Comparison of ENCODE assay signal across 9 cellular contexts in the genomic region with DNA sequence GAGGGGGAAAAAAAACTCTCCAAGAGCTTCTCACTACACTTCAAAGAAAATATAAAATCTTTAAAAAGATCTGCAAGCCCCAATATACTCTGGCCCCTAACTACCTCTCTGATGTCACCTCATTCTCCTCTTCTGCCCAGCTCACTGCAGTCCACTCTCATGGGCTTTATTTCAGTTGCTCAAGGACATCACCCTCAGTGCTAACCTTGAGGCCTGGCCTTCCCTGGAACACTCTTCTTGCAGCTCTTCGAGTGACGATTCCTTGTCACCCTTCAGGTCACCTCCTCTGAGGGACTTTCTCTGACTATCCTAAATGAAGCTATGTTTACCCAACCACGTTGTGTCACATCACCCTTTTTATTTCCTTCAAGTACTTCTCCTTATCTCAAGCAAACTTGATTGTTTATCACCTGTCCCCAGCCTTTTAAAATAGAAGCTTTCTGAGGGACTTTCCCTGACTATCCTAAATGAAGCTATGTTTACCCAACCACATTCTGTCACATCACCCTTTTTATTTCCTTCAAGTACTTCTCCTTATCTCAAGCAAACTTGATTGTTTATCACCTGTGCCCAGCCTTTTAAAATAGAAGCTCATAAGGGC. TPM values are rescaled to one million over a fixed set of nuclear protein-coding genes. Genes with fewer than 3 reads are reported as not detected.
A peak's percentile ranks its signal among the peaks of the same experiment; 100 is the strongest.
DNase-seq lines count a peak whose midpoint lies in the region; ATAC-seq, FAIRE-seq and TF ChIP-seq lines count a peak whose summit lies in the region.
"Had no signal": no experiment of that assay in that cellular context is flagged by ENCODE, and none has a peak within 500 bp of the region (broad histone marks: within the 10 kb centered on the region; RNA-seq: fewer than 3 reads in every experiment).

No MANE protein-coding gene starts in this region.

- BruUV-seq in GM12878 (replicated peaks; lab: Mats Ljungman, UMichigan), result no TSS peak

- TF ChIP-seq POLR2A in GM12878 (IDR thresholded peaks at IDR 0.05; ENCODE audit: low read depth, low read length), result 0 out of 2 replicates have a peak, but pooled peaks have one; percentile 37

- CTCF ChIA-PET in GM12878 (lab: Yijun Ruan, JAX) (interaction anchor here (0.6 to 8.6 kb wide), 45 partner anchors 8 to 1211 kb away, joined by 3 to 154 read pairs (median 5); no protein-coding TSS in a partner anchor), SK-N-SH (lab: Yijun Ruan, JAX) (interaction anchor here (0.6 to 8.6 kb wide), 38 partner anchors 8 to 1348 kb away, joined by 3 to 127 read pairs (median 3); partner anchors contain the start of gene RTTN)

- RAD21 ChIA-PET in GM12878 (lab: Charles Lee; ENCODE audit: unreplicated experiment), result interaction anchor here (0.5 to 2.7 kb wide), 27 partner anchors 11 to 1327 kb away, joined by 3 to 35 read pairs (median 3); partner anchors contain the start of gene RTTN

- TF ChIP-seq EP300 in GM12878 (IDR thresholded peaks at IDR 0.05; ENCODE audit: borderline replicate concordance in 1 of 2, control insufficient read depth in 1 of 2, low read depth in 2 of 2, low read length in 2 of 2) (no peak), SK-N-SH (IDR thresholded peaks at IDR 0.05; ENCODE audit: borderline replicate concordance in 1 of 2, low read depth in 1 of 2, low read length in 1 of 2) (no peak)

- H3K9ac ChIP-seq in GM12878 (ENCODE audit: control insufficient read depth, insufficient read depth, low read length) (peak overlapping the region; percentile 59; the same call in 1 of the 2 replicates), SK-N-SH (no peak overlapping the region), GM23248 (no peak overlapping the region)

- ATAC-seq in GM18517 (IDR thresholded peaks at IDR 0.05; ENCODE audit: unreplicated experiment) (peak; percentile 54), GM21390 (IDR thresholded peaks at IDR 0.05; ENCODE audit: unreplicated experiment) (peak; percentile 38), HG03103 (IDR thresholded peaks at IDR 0.05; ENCODE audit: low read depth, unreplicated experiment) (peak; percentile 37), GM12878 (peak; percentile 71)

- no peak for TF ChIP-seq CTCF in GM12878 (IDR thresholded peaks at IDR 0.05 in 2 of 3, conservative IDR thresholded peaks at IDR 0.05 in 1 of 3; ENCODE audit: control insufficient read depth in 2 of 3, extremely low read depth in 1 of 3, insufficient read depth in 1 of 3, low read depth in 3 of 3, low read length in 3 of 3)
- no peak for TF ChIP-seq CTCF in SK-N-SH (IDR thresholded peaks at IDR 0.05)

- 0 out of 2 replicates have a peak overlapping the region, but pooled peaks have one; percentile 13 for H3K4me3 ChIP-seq in GM12878
- no peak overlapping the region for H3K4me3 ChIP-seq in SK-N-SH (ENCODE audit: low read depth in 2 of 2, low read length in 1 of 2)
- H3K4me3 ChIP-seq in GM23248, result no peak overlapping the region
- H3K4me3 ChIP-seq: gastrocnemius medialis had no signal

- H3K79me2 ChIP-seq in GM12878 (ENCODE audit: control insufficient read depth, insufficient read depth, low read length) (peaks cover 9% of the 10 kb centered on the region), SK-N-SH (ENCODE audit: insufficient read depth) (no peaks in the 10 kb centered on the region), GM23248 (ENCODE audit: insufficient read depth) (0 out of 2 replicates have a peak, but pooled peaks cover 8% of the 10 kb centered on the region)

- H4K20me1 ChIP-seq in GM12878 (ENCODE audit: control insufficient read depth, insufficient read depth) (no peaks in the 10 kb centered on the region), SK-N-SH (ENCODE audit: insufficient read depth) (no peaks in the 10 kb centered on the region), GM23248 (ENCODE audit: insufficient read depth) (no peaks in the 10 kb centered on the region)

- DNase-seq in GM12878 (ENCODE audit: low read depth, low spot score) (peak; percentile 62), ecto neural progenitor cell (ENCODE audit: low spot score) (no peak), SK-N-SH (no peak), GM23248 (no peak), NCI-H1417 (lab: John Stamatoyannopoulos, UW) (no peak)
- DNase-seq: gastrocnemius medialis had no signal

- POLR2A ChIA-PET in GM12878 (lab: Charles Lee) (interaction anchor here (1.0 to 2.4 kb wide), 3 partner anchors 10 to 25 kb away, joined by 3 to 9 read pairs (median 4); partner anchors contain the start of gene RTTN), SK-N-SH (lab: Yijun Ruan, JAX) (no interaction called here)

- in situ Hi-C loops in GM12878 (cut with MboI), result loop anchor here (5.0 kb wide), 1 partner anchor 237 kb away; no protein-coding TSS in a partner anchor
- in situ Hi-C loops in GM23248 (cut with MboI), result loop anchor here (5.0 kb wide), 1 partner anchor 242 kb away; no protein-coding TSS in a partner anchor

- intact Hi-C loops in GM12878 (cut with micrococcal nuclease; ENCODE audit: unreplicated experiment), result loop anchor here (5.0 kb wide), 1 partner anchor 257 kb away; no protein-coding TSS in a partner anchor

- H3K27me3 ChIP-seq in GM12878 (replicated peaks in 1 of 2; ENCODE audit: control insufficient read depth in 2 of 2, insufficient read depth in 2 of 2, low read length in 1 of 2) (no peaks in the 10 kb centered on the region), SK-N-SH (ENCODE audit: insufficient read depth) (no peaks in the 10 kb centered on the region), GM23248 (replicated peaks; ENCODE audit: insufficient read depth) (no peaks in the 10 kb centered on the region)
- H3K27me3 ChIP-seq: gastrocnemius medialis had no signal

- H3K9me3 ChIP-seq in GM12878 (replicated peaks; ENCODE audit: control insufficient read depth, insufficient read depth, low read length), result no peaks in the 10 kb centered on the region; the same call in 2 of the 3 replicates
- H3K9me3 ChIP-seq in SK-N-SH, result no peaks in the 10 kb centered on the region
- no peaks in the 10 kb centered on the region for H3K9me3 ChIP-seq in GM23248 (ENCODE audit: low read depth)
- H3K9me3 ChIP-seq: gastrocnemius medialis had no signal

- H2AFZ ChIP-seq in GM12878 (ENCODE audit: control insufficient read depth, low read depth, low read length) (peak overlapping the region; percentile 33), SK-N-SH (ENCODE audit: low read depth) (no peak overlapping the region), GM23248 (no peak overlapping the region)

- peaks cover 30% of the 10 kb centered on the region for H3K4me1 ChIP-seq in GM12878 (ENCODE audit: control insufficient read depth, insufficient read depth, low read length)
- no peaks in the 10 kb centered on the region for H3K4me1 ChIP-seq in SK-N-SH (ENCODE audit: control insufficient read depth in 1 of 2, insufficient read depth in 2 of 2, low read depth in 1 of 2, low read length in 1 of 2)
- peaks cover 3% of the 10 kb centered on the region; the same call in 1 of the 2 replicates for H3K4me1 ChIP-seq in GM23248 (ENCODE audit: insufficient read depth)
- H3K4me1 ChIP-seq: gastrocnemius medialis had no signal

- H3K27ac ChIP-seq in GM12878 (ENCODE audit: control insufficient read depth, insufficient read depth) (peak overlapping the region; percentile 95), SK-N-SH (ENCODE audit: low read depth in 2 of 2, low read length in 1 of 2) (no peak overlapping the region), GM23248 (no peak overlapping the region)
- H3K27ac ChIP-seq: gastrocnemius medialis had no signal

- WGBS in GM12878 (ENCODE audit: insufficient coverage, insufficient replicate concordance, low lambda C conversion rate, missing lambda C conversion rate), result 2% methylated on average over 3 of the region's 3 CpGs
- 76% methylated on average over 3 of the region's 3 CpGs for WGBS in SK-N-SH (ENCODE audit: low lambda C conversion rate)
- 76 to 86% methylated on average over 3 of the region's 3 CpGs for WGBS in GM23248 (ENCODE audit: low coverage in 1 of 2, low lambda C conversion rate in 2 of 2, missing lambda C conversion rate in 2 of 2), 2 experiments

- TF ChIP-seq RAD21 in GM12878 (IDR thresholded peaks at IDR 0.05; ENCODE audit: insufficient read depth, low read depth, low read length), result no peak
- TF ChIP-seq RAD21 in SK-N-SH (IDR thresholded peaks at IDR 0.05; ENCODE audit: low read length), result no peak

- H3F3A ChIP-seq in SK-N-SH (replicated peaks; ENCODE audit: insufficient read depth) (peaks cover 4% of the 10 kb centered on the region), GM23248 (ENCODE audit: insufficient read depth) (peaks cover 8% of the 10 kb centered on the region; the same call in 1 of the 2 replicates)

- H3K9me2 ChIP-seq in SK-N-SH (no peaks in the 10 kb centered on the region), GM23248 (ENCODE audit: insufficient read depth) (no peaks in the 10 kb centered on the region)

- SMC1A ChIA-PET in GM12878 (lab: Charles Lee; ENCODE audit: uncharacterized antibody, unreplicated experiment), result interaction anchor here (0.6 to 4.2 kb wide), 26 partner anchors 10 to 297 kb away, joined by 3 to 61 read pairs (median 4); partner anchors contain the start of gene RTTN

- peak; percentile 96 for FAIRE-seq in GM12878 (lab: Jason Lieb, UNC)

- H3K36me3 ChIP-seq in GM12878 (ENCODE audit: control insufficient read depth in 2 of 2, insufficient read depth in 2 of 2, low read length in 1 of 2) (peaks cover 0 to 17% of the 10 kb centered on the region in 2 experiments; a peak in 3 of 4 replicates), SK-N-SH (replicated peaks in 1 of 2; ENCODE audit: control insufficient read depth in 1 of 2, insufficient read depth in 2 of 2, low read length in 1 of 2) (peaks cover 33% of the 10 kb centered on the region in 2 experiments), GM23248 (ENCODE audit: low read depth) (peaks cover 7% of the 10 kb centered on the region; the same call in 1 of the 2 replicates)

- H3K4me2 ChIP-seq in GM12878 (ENCODE audit: control insufficient read depth, insufficient read depth) (peak overlapping the region; percentile 75), SK-N-SH (no peak overlapping the region), GM23248 (ENCODE audit: unreplicated experiment) (no peak overlapping the region)

RNA-seq across cellular contexts. Expression of gene RTTN, which starts 10.4 kb away (rescaled TPM):
- 252 and 260 TPM in 2 replicates for total RNA-seq in GM12878 (2013; cell fraction: nucleolus; rRNA removed)
- total RNA-seq in GM12878 (2014; rRNA removed) (36.6 and 40.9 TPM in 2 replicates), GM12878 (2014; rRNA removed; fragmentation: Illumina TruSeq; extraction: Trizol) (34.6 and 35.7 TPM in 2 replicates), GM12878 (2021) (22.4 and 22.5 TPM in 2 replicates)
- 6.9 TPM for polyA plus RNA-seq in GM12878 (2011; ENCODE audit: low read depth)
- polyA plus RNA-seq in GM12878 (2011; rRNA removed) (16.9 and 20.3 TPM in 2 replicates), GM12878 (2014; fragmentation: Illumina TruSeq; extraction: Trizol) (17.9 and 21.5 TPM in 2 replicates), GM12878 (2014; fragmentation: Nextera tagmentation; extraction: Ambion mirVana) (10 to 100 TPM in 1 of 2 experiments, 1 to 10 TPM in 1; 9.4 to 12.3 TPM), GM12878 (2014; rRNA removed) (13.4 and 14.5 TPM in 2 replicates), GM12878 (2016; fragmentation: Nextera tagmentation; extraction: Ambion mirVana) (10 to 100 TPM; 11.8 to 12.8 TPM), SK-N-SH (2012; rRNA removed) (4.7 and 7.1 TPM in 2 replicates), GM23248 (2016; fragmentation: Nextera tagmentation; extraction: Ambion mirVana) (11.1 and 12.4 TPM in 2 replicates)
- 8.4 and 9.0 TPM in 2 replicates for polyA plus RNA-seq in GM12878 (2011; cell fraction: cytosol; rRNA removed)
- polyA plus RNA-seq in GM12878 (2011; cell fraction: nucleus; rRNA removed), result 33.1 and 38.0 TPM in 2 replicates
- polyA plus RNA-seq in GM12878 (2012), result 8.6 and 12.1 TPM in 2 replicates
- polyA minus RNA-seq in GM12878 (2011; rRNA and poly(A)+ RNA removed), result 76.1 and 82.1 TPM in 2 replicates
- 11.7 and 13.1 TPM in 2 replicates for polyA minus RNA-seq in GM12878 (2011; cell fraction: cytosol; rRNA and poly(A)+ RNA removed)
- 131 and 224 TPM in 2 replicates for polyA minus RNA-seq in GM12878 (2011; cell fraction: nucleus; rRNA and poly(A)+ RNA removed)
- polyA plus RNA-seq in SK-N-SH (2012; cell fraction: cytosol; rRNA removed), result 5.8 and 6.0 TPM in 2 replicates
- 9.1 and 18.1 TPM in 2 replicates for polyA plus RNA-seq in SK-N-SH (2012; cell fraction: nucleus; rRNA removed)
- total RNA-seq in GM23248 (2014; rRNA removed; shearing (Covaris generic)), result 19.3 and 23.6 TPM in 2 replicates
